Comparison of ENCODE assay signal across 8 cellular contexts in the genomic region with DNA sequence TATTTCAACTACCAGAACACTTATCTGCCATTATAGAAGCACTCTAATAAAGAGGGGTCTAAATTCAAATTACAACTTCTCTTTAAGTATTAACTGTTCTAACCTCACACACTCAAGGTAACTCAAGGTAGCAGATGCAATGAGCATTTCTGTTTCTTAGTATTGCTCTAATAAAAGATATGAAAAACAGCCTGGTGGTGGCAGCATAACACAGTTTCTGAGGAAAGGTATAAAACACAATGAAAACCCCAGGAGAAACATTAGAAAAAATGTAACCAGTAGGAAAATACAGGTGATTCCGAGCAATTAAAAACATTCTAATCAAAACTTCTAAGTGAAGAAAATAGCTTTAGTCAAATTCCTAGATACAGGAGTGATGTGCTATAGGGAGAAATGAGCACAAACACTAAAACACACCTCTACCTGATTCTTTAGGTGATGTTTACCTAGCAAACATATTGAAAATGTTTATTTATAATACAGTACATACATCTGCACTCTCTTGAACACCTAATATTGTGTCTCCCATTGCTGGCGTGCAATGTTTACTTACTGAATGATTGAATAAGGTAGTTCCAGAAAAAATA. TPM values are rescaled to one million over a fixed set of nuclear protein-coding genes. Genes with fewer than 3 reads are reported as not detected.
A peak's percentile ranks its signal among the peaks of the same experiment; 100 is the strongest.
DNase-seq lines count a peak whose midpoint lies in the region; ATAC-seq, FAIRE-seq and TF ChIP-seq lines count a peak whose summit lies in the region.

No MANE protein-coding gene starts in this region.

- no peak for FAIRE-seq in astrocyte (lab: Jason Lieb, UNC)

- no peak overlapping the region for H3K27ac Mint-ChIP-seq in astrocyte (ENCODE audit: unreplicated experiment)

- no peak overlapping the region for H3K4me3 ChIP-seq in Jurkat, Clone E6-1 (ENCODE audit: low read length)
- H3K4me3 ChIP-seq in OCI-LY7 (ENCODE audit: low read depth, low read length, poor library complexity, severe bottlenecking) (no peak overlapping the region), astrocyte (ENCODE audit: insufficient read depth, low read depth, low read length) (no peak overlapping the region), kidney epithelial cell (ENCODE audit: low read depth, low read length) (no peak overlapping the region)

- peaks cover 17% of the 10 kb centered on the region; the same call in 1 of the 2 replicates for H4K20me1 ChIP-seq in OCI-LY7 (ENCODE audit: insufficient read depth, low read length)
- H4K20me1 ChIP-seq in astrocyte (ENCODE audit: insufficient read depth, low read length): peaks cover 68% of the 10 kb centered on the region

- H3K9me2 ChIP-seq in OCI-LY7 (ENCODE audit: insufficient read depth, low read length): no peaks in the 10 kb centered on the region

- DNase-seq in NK-92 treated with Interleukin-12 subunit alpha and Interleukin-12 subunit beta, amount 100 ng/mL, for 24 hours (lab: John Stamatoyannopoulos, UW): peak; percentile 12
- DNase-seq in NK-92 (lab: John Stamatoyannopoulos, UW; ENCODE audit: unreplicated experiment): no peak
- peak; percentile 41 for DNase-seq in Jurkat, Clone E6-1 (ENCODE audit: low read depth, low spot score)
- peak; percentile 68 for DNase-seq in OCI-LY7 (ENCODE audit: low spot score)
- peak; percentile 7 for DNase-seq in astrocyte (ENCODE audit: low read depth)
- no peak for DNase-seq in kidney epithelial cell (ENCODE audit: low read depth)
- peak; percentile 33 for DNase-seq in stimulated activated naive CD8-positive, alpha-beta T cell treated with anti-CD3 and anti-CD28 coated beads, Interleukin-15, Interleukin-2, amounts not matched to agents 100 U/mL and 50 U/mL, for 24 hours

- H3K4me1 Mint-ChIP-seq in astrocyte (ENCODE audit: low read depth, unreplicated experiment): peaks cover 5% of the 10 kb centered on the region

- H3K27me3 ChIP-seq in astrocyte (ENCODE audit: insufficient read depth, low read length): no peaks in the 10 kb centered on the region
- H3K27me3 ChIP-seq in kidney epithelial cell (ENCODE audit: control insufficient read depth, insufficient read depth, low read length): no peaks in the 10 kb centered on the region

- POLR2A ChIA-PET in OCI-LY7 (lab: Charles Lee): interaction anchor here (0.6 kb wide), 1 partner anchor 698 kb away, joined by 3 read pairs; a partner anchor contains a TSS

- no peak overlapping the region for H3K4me2 ChIP-seq in OCI-LY7 (ENCODE audit: low read length)
- no peak overlapping the region for H3K4me2 ChIP-seq in astrocyte (ENCODE audit: low read length)

- intact Hi-C loops in OCI-LY7 (cut with micrococcal nuclease; ENCODE audit: unreplicated experiment): loop anchor here (5.0 kb wide), 1 partner anchor 446 kb away; a partner anchor contains a TSS

- no peaks in the 10 kb centered on the region for H3K9me3 ChIP-seq in OCI-LY7 (ENCODE audit: low read length)
- no peaks in the 10 kb centered on the region for H3K9me3 ChIP-seq in astrocyte (ENCODE audit: insufficient read depth, low read depth, low read length)

- no peaks in the 10 kb centered on the region for H3K27me3 Mint-ChIP-seq in astrocyte (ENCODE audit: low read depth, unreplicated experiment)

- H3K9me3 Mint-ChIP-seq in astrocyte (ENCODE audit: unreplicated experiment): no peaks in the 10 kb centered on the region

- H3K79me2 ChIP-seq in OCI-LY7 (ENCODE audit: insufficient read depth, low read depth, low read length) (peaks cover 79% of the 10 kb centered on the region), astrocyte (ENCODE audit: insufficient read depth, low read length) (peaks cover 76% of the 10 kb centered on the region)

- H3K4me1 ChIP-seq in OCI-LY7 (ENCODE audit: insufficient read depth, low read length, poor library complexity, severe bottlenecking): peaks cover 24% of the 10 kb centered on the region
- peaks cover 5% of the 10 kb centered on the region for H3K4me1 ChIP-seq in astrocyte (ENCODE audit: insufficient read depth, low read length)

- H3K36me3 Mint-ChIP-seq in astrocyte (ENCODE audit: low read depth, unreplicated experiment): peaks cover 1% of the 10 kb centered on the region

- no peak overlapping the region for H3K4me3 Mint-ChIP-seq in astrocyte (ENCODE audit: unreplicated experiment)

- no TSS peak for BruUV-seq in OCI-LY7 (replicated peaks; lab: Mats Ljungman, UMichigan)

- no peak overlapping the region for H3K27ac ChIP-seq in OCI-LY7 (ENCODE audit: low read depth, low read length, poor library complexity, severe bottlenecking)
- H3K27ac ChIP-seq in astrocyte (ENCODE audit: low read depth, low read length): no peak overlapping the region

- H2AFZ ChIP-seq in OCI-LY7 (ENCODE audit: low read length) (no peak overlapping the region), astrocyte (ENCODE audit: low read depth, low read length) (no peak overlapping the region)

- CTCF ChIA-PET in OCI-LY7 (lab: Charles Lee; ENCODE audit: unreplicated experiment): interaction anchor here (0.6 kb wide), 1 partner anchor 12 kb away, joined by 3 read pairs; no protein-coding TSS in a partner anchor

- peaks cover 11% of the 10 kb centered on the region; the same call in 1 of the 2 replicates for H3K36me3 ChIP-seq in OCI-LY7 (ENCODE audit: insufficient read depth, low read length)
- no peaks in the 10 kb centered on the region for H3K36me3 ChIP-seq in astrocyte (ENCODE audit: insufficient read depth, low read length)
- H3K36me3 ChIP-seq in kidney epithelial cell (ENCODE audit: control insufficient read depth, insufficient read depth, low read length): no peaks in the 10 kb centered on the region

- TF ChIP-seq CTCF in OCI-LY7 (conservative IDR thresholded peaks at IDR 0.05; ENCODE audit: low read length) (peak; percentile 91), astrocyte (IDR thresholded peaks at IDR 0.05; ENCODE audit: insufficient read depth, low read depth, low read length) (peak; percentile 55), kidney epithelial cell (IDR thresholded peaks at IDR 0.05; ENCODE audit: insufficient read depth, low read length, poor library complexity, severe bottlenecking) (peak; percentile 53)

- no peak overlapping the region for H3K9ac ChIP-seq in astrocyte (ENCODE audit: low read length)

- no peak for ATAC-seq in stimulated activated naive CD8-positive, alpha-beta T cell treated with anti-CD3 and anti-CD28 coated beads, Interleukin-15, Interleukin-2, amounts not matched to agents 100 U/mL and 50 U/mL, for 24 hours
- ATAC-seq in GM21825 (IDR thresholded peaks at IDR 0.05; ENCODE audit: unreplicated experiment): no peak

RNA-seq across cellular contexts. Expression of a gene that starts 3.5 kb away (rescaled TPM):
- 83.1 TPM for polyA plus RNA-seq in Jurkat, Clone E6-1 (2012; ENCODE audit: insufficient read depth, insufficient read length)
- total RNA-seq in OCI-LY7 (2014; rRNA removed; shearing (Covaris generic)): 26.4 and 47.5 TPM in 2 replicates
- 48.0 and 54.9 TPM in 2 replicates for total RNA-seq in OCI-LY7 (2022)
- total RNA-seq in astrocyte: 91.7 and 95.7 TPM in 2 replicates
- 58.3 and 62.9 TPM in 2 replicates for total RNA-seq in kidney epithelial cell

Comparison
In these comparisons a context has a peak if more than half of its experiments do, and no peak if none do; other contexts are left out.
1. DNase-seq: peak in NK-92 treated with Interleukin-12 subunit alpha and Interleukin-12 subunit beta, amount 100 ng/mL, for 24 hours (single experiment), Jurkat, Clone E6-1 (single experiment), OCI-LY7 (single experiment), astrocyte (single experiment) and stimulated activated naive CD8-positive, alpha-beta T cell treated with anti-CD3 and anti-CD28 coated beads, Interleukin-15, Interleukin-2, amounts not matched to agents 100 U/mL and 50 U/mL, for 24 hours (single experiment); none in NK-92 (single experiment) and kidney epithelial cell (single experiment).
2. Peak in every context shown above with its lines, with median percentiles within 50 percentile points of each other: CTCF ChIP-seq.